ENCODE assay signal across 1 cellular context in the genomic region with DNA sequence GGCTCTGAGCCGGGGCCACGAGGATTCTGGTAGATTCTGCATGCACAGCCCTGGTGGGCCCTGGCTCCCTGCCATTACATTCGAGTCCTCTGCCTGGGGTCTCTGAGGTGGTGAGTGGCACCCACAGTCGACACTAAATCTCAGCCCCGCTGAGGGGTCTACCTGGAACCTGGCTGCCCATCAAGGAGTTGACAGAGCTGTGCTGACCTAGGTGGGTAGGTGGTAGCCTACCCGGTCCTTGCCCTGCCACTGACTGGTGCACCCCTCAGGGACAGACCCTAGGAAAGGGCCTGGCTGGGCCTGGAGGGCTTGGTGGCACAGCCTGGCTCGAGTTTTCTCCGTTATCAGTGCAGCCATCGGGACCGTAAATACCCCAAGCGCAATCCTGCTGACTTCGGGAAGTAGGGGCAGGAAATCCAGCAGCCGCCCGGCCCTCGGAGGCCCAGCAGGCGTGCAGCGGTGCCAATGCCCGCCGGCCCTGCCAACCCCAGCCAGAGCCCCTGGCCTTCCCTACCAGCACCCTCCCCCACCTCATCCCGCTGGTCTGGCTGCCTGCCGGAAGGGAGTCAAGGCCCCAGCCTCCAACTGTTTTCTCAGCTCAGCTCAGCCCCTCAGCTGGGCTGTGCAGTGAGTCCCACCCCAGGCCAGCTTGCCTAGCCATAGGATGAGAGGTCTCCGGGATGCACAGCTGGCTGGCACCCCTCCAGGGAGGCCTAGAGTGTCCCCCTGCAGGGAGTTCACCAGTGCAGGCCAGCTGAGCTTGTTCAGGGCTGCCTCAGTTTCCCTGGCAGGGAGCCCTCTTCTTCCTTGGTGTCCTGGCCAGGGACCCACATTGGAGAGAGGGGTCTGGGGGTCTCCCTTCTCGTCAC.
A peak's percentile ranks its signal among the peaks of the same experiment; 100 is the strongest.
TF ChIP-seq lines count a peak whose summit lies in the region.

No MANE protein-coding gene starts in this region.

TF ChIP-seq in HepG2, 621 proteins besides CTCF, POLR2A, EP300 and RAD21 (continued from another document and continues in another):
- TF ChIP-seq, protein P1, sequence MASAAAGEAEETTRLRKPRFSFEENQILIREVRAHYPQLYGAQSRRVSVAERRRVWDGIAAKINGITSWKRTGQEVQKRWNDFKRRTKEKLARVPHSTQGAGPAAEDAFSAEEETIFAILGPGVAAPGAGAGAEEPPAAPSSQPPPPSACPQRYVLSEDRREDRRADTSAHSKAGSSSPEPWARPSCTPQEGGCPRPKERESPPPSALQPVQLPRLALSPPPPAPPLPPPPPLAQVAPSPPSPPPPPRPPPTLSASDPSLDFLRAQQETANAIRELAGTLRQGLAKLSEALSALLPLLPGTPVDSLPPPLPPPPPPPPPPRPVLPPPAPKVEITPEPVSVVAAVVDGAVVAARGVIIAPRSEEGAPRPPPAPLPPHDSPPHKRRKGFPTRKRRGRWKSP (CRISPR knock-in tag; IDR thresholded peaks at IDR 0.05), result no peak
- TF ChIP-seq, protein P2, sequence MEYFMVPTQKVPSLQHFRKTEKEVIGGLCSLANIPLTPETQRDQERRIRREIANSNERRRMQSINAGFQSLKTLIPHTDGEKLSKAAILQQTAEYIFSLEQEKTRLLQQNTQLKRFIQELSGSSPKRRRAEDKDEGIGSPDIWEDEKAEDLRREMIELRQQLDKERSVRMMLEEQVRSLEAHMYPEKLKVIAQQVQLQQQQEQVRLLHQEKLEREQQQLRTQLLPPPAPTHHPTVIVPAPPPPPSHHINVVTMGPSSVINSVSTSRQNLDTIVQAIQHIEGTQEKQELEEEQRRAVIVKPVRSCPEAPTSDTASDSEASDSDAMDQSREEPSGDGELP (IDR thresholded peaks at IDR 0.05; ENCODE audit: borderline replicate concordance, low read depth), result peak; percentile 65; the same call in 1 of the 2 replicates
- TF ChIP-seq PAX8 (CRISPR knock-in tag; IDR thresholded peaks at IDR 0.05; ENCODE audit: borderline replicate concordance) (no peak), NAIF1 (CRISPR knock-in tag; IDR thresholded peaks at IDR 0.05; ENCODE audit: borderline replicate concordance) (no peak), TMF1 (CRISPR knock-in tag; IDR thresholded peaks at IDR 0.05; ENCODE audit: low read depth) (no peak), TBP (CRISPR knock-in tag; IDR thresholded peaks at IDR 0.05) (no peak), HMG20B (CRISPR knock-in tag; conservative IDR thresholded peaks at IDR 0.05) (no peak), GABPB1 (CRISPR knock-in tag; IDR thresholded peaks at IDR 0.05) (peak; percentile 31; the same call in 1 of the 2 replicates), SAP130 (CRISPR knock-in tag; IDR thresholded peaks at IDR 0.05; ENCODE audit: low read depth) (0 out of 2 replicates have a peak, but pooled peaks have one; percentile 12), TBX3 (IDR thresholded peaks at IDR 0.05; ENCODE audit: borderline replicate concordance) (no peak), ZNF776 (CRISPR knock-in tag; IDR thresholded peaks at IDR 0.05) (0 out of 2 replicates have a peak, but pooled peaks have one; percentile 34), KDM5A (IDR thresholded peaks at IDR 0.05; ENCODE audit: borderline replicate concordance, low read length) (no peak), KDM1A (CRISPR knock-in tag; IDR thresholded peaks at IDR 0.05) (no peak), ZNF577 (CRISPR knock-in tag; IDR thresholded peaks at IDR 0.05; ENCODE audit: borderline replicate concordance, low read depth) (no peak), SALL1 (CRISPR knock-in tag; IDR thresholded peaks at IDR 0.05) (0 out of 2 replicates have a peak, but pooled peaks have one; percentile 24), ZSCAN30 (CRISPR knock-in tag; IDR thresholded peaks at IDR 0.05) (no peak), FOXA3 (CRISPR knock-in tag; IDR thresholded peaks at IDR 0.05) (no peak), ZNF788 (CRISPR knock-in tag; IDR thresholded peaks at IDR 0.05; ENCODE audit: borderline replicate concordance) (0 out of 2 replicates have a peak, but pooled peaks have one; percentile 4), LCORL (IDR thresholded peaks at IDR 0.05) (no peak), LCORL (CRISPR knock-in tag; IDR thresholded peaks at IDR 0.05) (no peak), ZNF660 (CRISPR knock-in tag; IDR thresholded peaks at IDR 0.05; ENCODE audit: borderline replicate concordance, low read depth) (no peak), NFIB (CRISPR knock-in tag; IDR thresholded peaks at IDR 0.05; ENCODE audit: borderline replicate concordance) (no peak), SP1 (IDR thresholded peaks at IDR 0.05) (no peak), SP1 (CRISPR knock-in tag; IDR thresholded peaks at IDR 0.05) (no peak), ZBTB8A (CRISPR knock-in tag; IDR thresholded peaks at IDR 0.05; ENCODE audit: borderline replicate concordance, low read depth) (no peak), SRY (CRISPR knock-in tag; IDR thresholded peaks at IDR 0.05) (no peak), MED13 (CRISPR knock-in tag; IDR thresholded peaks at IDR 0.05) (no peak), ZFAT (CRISPR knock-in tag; conservative IDR thresholded peaks at IDR 0.05) (no peak)
- TF ChIP-seq, protein P3, sequence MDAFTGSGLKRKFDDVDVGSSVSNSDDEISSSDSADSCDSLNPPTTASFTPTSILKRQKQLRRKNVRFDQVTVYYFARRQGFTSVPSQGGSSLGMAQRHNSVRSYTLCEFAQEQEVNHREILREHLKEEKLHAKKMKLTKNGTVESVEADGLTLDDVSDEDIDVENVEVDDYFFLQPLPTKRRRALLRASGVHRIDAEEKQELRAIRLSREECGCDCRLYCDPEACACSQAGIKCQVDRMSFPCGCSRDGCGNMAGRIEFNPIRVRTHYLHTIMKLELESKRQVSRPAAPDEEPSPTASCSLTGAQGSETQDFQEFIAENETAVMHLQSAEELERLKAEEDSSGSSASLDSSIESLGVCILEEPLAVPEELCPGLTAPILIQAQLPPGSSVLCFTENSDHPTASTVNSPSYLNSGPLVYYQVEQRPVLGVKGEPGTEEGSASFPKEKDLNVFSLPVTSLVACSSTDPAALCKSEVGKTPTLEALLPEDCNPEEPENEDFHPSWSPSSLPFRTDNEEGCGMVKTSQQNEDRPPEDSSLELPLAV (CRISPR knock-in tag; conservative IDR thresholded peaks at IDR 0.05; ENCODE audit: low read depth), result no peak
- TF ChIP-seq, protein P4, sequence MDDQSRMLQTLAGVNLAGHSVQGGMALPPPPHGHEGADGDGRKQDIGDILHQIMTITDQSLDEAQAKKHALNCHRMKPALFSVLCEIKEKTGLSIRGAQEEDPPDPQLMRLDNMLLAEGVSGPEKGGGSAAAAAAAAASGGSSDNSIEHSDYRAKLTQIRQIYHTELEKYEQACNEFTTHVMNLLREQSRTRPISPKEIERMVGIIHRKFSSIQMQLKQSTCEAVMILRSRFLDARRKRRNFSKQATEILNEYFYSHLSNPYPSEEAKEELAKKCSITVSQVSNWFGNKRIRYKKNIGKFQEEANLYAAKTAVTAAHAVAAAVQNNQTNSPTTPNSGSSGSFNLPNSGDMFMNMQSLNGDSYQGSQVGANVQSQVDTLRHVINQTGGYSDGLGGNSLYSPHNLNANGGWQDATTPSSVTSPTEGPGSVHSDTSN (CRISPR knock-in tag; IDR thresholded peaks at IDR 0.05; ENCODE audit: borderline replicate concordance), result no peak
- TF ChIP-seq, protein P5, sequence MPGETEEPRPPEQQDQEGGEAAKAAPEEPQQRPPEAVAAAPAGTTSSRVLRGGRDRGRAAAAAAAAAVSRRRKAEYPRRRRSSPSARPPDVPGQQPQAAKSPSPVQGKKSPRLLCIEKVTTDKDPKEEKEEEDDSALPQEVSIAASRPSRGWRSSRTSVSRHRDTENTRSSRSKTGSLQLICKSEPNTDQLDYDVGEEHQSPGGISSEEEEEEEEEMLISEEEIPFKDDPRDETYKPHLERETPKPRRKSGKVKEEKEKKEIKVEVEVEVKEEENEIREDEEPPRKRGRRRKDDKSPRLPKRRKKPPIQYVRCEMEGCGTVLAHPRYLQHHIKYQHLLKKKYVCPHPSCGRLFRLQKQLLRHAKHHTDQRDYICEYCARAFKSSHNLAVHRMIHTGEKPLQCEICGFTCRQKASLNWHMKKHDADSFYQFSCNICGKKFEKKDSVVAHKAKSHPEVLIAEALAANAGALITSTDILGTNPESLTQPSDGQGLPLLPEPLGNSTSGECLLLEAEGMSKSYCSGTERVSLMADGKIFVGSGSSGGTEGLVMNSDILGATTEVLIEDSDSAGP (CRISPR knock-in tag; IDR thresholded peaks at IDR 0.05; ENCODE audit: borderline replicate concordance), result no peak
- TF ChIP-seq, protein P6, sequence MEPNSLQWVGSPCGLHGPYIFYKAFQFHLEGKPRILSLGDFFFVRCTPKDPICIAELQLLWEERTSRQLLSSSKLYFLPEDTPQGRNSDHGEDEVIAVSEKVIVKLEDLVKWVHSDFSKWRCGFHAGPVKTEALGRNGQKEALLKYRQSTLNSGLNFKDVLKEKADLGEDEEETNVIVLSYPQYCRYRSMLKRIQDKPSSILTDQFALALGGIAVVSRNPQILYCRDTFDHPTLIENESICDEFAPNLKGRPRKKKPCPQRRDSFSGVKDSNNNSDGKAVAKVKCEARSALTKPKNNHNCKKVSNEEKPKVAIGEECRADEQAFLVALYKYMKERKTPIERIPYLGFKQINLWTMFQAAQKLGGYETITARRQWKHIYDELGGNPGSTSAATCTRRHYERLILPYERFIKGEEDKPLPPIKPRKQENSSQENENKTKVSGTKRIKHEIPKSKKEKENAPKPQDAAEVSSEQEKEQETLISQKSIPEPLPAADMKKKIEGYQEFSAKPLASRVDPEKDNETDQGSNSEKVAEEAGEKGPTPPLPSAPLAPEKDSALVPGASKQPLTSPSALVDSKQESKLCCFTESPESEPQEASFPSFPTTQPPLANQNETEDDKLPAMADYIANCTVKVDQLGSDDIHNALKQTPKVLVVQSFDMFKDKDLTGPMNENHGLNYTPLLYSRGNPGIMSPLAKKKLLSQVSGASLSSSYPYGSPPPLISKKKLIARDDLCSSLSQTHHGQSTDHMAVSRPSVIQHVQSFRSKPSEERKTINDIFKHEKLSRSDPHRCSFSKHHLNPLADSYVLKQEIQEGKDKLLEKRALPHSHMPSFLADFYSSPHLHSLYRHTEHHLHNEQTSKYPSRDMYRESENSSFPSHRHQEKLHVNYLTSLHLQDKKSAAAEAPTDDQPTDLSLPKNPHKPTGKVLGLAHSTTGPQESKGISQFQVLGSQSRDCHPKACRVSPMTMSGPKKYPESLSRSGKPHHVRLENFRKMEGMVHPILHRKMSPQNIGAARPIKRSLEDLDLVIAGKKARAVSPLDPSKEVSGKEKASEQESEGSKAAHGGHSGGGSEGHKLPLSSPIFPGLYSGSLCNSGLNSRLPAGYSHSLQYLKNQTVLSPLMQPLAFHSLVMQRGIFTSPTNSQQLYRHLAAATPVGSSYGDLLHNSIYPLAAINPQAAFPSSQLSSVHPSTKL (CRISPR knock-in tag; IDR thresholded peaks at IDR 0.05), result 0 out of 2 replicates have a peak, but pooled peaks have one; percentile 26
- TF ChIP-seq, protein P7, sequence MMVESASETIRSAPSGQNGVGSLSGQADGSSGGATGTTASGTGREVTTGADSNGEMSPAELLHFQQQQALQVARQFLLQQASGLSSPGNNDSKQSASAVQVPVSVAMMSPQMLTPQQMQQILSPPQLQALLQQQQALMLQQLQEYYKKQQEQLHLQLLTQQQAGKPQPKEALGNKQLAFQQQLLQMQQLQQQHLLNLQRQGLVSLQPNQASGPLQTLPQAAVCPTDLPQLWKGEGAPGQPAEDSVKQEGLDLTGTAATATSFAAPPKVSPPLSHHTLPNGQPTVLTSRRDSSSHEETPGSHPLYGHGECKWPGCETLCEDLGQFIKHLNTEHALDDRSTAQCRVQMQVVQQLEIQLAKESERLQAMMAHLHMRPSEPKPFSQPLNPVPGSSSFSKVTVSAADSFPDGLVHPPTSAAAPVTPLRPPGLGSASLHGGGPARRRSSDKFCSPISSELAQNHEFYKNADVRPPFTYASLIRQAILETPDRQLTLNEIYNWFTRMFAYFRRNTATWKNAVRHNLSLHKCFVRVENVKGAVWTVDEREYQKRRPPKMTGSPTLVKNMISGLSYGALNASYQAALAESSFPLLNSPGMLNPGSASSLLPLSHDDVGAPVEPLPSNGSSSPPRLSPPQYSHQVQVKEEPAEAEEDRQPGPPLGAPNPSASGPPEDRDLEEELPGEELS (CRISPR knock-in tag; IDR thresholded peaks at IDR 0.05), result 0 out of 2 replicates have a peak, but pooled peaks have one; percentile 7
- TF ChIP-seq, protein P8, sequence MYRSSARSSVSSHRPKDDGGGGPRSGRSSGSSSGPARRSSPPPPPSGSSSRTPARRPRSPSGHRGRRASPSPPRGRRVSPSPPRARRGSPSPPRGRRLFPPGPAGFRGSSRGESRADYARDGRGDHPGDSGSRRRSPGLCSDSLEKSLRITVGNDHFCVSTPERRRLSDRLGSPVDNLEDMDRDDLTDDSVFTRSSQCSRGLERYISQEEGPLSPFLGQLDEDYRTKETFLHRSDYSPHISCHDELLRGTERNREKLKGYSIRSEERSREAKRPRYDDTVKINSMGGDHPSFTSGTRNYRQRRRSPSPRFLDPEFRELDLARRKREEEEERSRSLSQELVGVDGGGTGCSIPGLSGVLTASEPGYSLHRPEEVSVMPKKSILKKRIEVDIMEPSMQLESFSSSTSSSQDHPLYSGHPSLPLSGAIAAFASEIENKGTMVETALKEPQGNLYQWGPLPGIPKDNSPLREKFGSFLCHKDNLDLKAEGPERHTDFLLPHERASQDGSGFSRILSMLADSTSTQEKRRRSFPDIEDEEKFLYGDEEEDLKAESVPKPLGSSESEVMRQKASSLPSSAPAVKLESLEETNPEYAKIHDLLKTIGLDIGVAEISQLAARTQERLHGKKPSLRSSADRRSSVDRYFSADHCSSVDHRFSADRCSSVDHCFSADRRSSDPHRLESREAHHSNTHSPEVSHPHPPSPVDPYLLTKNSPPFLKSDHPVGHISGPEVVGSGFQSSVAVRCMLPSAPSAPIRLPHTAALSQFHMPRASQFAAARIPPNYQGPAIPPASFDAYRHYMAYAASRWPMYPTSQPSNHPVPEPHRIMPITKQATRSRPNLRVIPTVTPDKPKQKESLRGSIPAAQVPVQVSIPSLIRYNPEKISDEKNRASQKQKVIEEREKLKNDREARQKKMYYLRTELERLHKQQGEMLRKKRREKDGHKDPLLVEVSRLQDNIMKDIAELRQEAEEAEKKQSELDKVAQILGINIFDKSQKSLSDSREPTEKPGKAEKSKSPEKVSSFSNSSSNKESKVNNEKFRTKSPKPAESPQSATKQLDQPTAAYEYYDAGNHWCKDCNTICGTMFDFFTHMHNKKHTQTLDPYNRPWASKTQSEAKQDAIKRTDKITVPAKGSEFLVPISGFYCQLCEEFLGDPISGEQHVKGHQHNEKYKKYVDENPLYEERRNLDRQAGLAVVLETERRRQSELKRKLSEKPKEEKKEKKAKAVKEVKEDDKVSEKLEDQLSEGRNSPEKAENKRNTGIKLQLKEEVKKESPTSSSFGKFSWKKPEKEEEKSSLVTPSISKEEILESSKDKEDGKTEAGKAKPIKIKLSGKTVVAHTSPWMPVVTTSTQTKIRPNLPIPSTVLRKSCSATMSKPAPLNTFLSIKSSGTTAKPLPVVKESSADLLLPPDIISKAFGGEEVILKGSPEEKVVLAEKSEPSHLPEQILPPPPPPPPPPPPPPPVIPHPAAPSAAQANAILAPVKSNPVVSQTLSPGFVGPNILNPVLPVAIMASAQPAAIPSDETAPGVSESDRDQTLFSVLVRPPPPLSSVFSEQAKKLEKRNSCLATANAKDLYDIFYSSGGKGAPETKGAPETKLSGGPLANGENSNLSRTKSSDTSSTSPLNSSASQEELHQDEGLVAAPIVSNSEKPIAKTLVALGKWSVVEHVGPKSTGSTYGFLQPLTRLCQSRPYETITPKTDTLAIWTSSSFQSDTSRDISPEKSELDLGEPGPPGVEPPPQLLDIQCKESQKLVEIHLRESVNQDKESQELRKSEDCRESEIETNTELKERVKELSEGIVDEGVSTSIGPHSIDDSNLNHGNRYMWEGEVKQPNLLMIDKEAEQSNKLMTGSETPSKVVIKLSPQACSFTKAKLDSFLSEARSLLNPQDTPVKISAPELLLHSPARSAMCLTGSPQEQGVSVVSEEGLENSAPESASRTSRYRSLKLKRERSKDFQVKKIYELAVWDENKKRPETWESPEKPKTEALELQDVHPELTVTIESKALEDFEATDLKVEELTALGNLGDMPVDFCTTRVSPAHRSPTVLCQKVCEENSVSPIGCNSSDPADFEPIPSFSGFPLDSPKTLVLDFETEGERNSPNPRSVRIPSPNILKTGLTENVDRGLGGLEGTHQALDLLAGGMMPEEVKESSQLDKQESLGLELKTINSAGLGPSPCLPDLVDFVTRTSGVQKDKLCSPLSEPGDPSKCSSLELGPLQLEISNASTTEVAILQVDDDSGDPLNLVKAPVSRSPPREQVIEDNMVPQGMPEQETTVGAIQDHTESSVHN (CRISPR knock-in tag; IDR thresholded peaks at IDR 0.05), result no peak
